Comparison of ENCODE assay signal across 8 cellular contexts in the genomic region with DNA sequence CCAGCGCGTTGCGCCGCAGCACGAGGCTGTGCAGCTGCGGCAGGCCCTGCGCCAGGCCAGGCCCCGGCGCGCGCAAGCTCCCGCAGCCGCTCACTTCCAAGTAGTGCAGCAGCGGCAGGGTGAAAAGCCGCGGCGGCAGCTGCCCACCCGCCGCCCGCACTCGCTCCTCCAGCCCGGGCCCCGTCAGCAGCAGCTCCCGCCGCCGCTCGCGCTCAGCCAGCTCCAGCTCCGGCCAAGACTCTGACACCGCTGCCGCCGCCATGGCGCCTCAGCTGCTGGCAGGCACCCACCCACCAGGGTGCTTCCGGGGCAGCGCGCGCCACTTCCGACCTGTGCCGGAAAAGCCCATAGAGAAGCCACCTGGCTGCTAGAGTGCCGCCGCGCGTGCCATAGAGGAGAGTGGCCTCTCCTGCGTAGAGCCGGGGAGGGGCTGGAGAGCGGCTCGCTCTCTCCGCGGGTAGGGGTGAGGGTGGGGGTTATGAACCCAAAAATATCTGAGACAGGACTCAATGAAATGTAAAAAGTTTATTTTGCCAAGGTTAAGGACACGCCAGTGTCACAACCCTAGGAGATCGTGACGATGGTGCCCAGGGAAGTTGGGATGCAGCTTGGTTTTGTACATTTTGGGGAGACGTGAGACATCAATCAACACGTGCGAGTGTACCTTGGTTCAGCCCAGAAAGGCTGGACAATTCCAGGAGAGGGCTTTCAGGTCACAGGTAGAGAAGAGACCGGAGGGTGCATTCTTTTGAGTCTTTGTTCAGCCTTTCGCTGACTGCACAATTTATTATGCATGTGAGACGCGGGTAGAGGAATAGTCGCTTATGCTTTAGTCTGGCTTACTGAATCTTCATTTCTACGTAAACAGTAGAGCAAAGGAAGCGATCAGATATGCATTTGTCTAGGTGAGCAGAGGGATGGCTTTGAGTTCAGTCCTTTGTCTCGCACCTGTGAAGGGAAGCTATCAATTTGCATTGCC. TPM values are rescaled to one million over a fixed set of nuclear protein-coding genes. Genes with fewer than 3 reads are reported as not detected.
A peak's percentile ranks its signal among the peaks of the same experiment; 100 is the strongest.
DNase-seq lines count a peak whose midpoint lies in the region; FAIRE-seq and TF ChIP-seq lines count a peak whose summit lies in the region.

Gene LRRC47 (minus strand): TSS at position 284 of the 979 bp plus-strand sequence. CDS start 22 bp downstream, at position 262.

- no peak for TF ChIP-seq CTCF in H9 (conservative IDR thresholded peaks at IDR 0.05)

- H3K27ac ChIP-seq in H9 (ENCODE audit: insufficient read length, low read depth, low read length): no peak within 1 kb of the TSS
- H3K27ac ChIP-seq in neuronal stem cell (replicated peaks; ENCODE audit: low read length): no peak within 1 kb of the TSS
- peak within 1 kb of the TSS; percentile 65 for H3K27ac ChIP-seq in subcutaneous abdominal adipose tissue (ENCODE audit: low read depth, low read length)

- peak within 1 kb of the TSS; percentile 45 to 96 (median 86) for H3K27ac Mint-ChIP-seq in H9

- H2BK12ac ChIP-seq in H9 (ENCODE audit: insufficient read length, low read depth, low read length) (no peak within 1 kb of the TSS), neuronal stem cell (ENCODE audit: low read length) (no peak within 1 kb of the TSS)

- H3K4me3 Mint-ChIP-seq in H9: peak within 1 kb of the TSS; percentile 85 to 91

- peaks cover 12% of the 10 kb centered on the region in 2 experiments for H3K9me3 Mint-ChIP-seq in H9

- no peak within 1 kb of the TSS for H2AK5ac ChIP-seq in H9 (ENCODE audit: insufficient read length, low read length)
- peak within 1 kb of the TSS; percentile 92 for H2AK5ac ChIP-seq in neuronal stem cell (ENCODE audit: low read depth, low read length)

- H3K23me2 ChIP-seq in H9 (ENCODE audit: insufficient read length, low read depth, low read length, poor library complexity, severe bottlenecking): peaks cover 6% of the 10 kb centered on the region

- H2BK20ac ChIP-seq in H9 (ENCODE audit: low read depth, low read length, poor library complexity, severe bottlenecking): no peak within 1 kb of the TSS

- H3K14ac ChIP-seq in H9 (ENCODE audit: insufficient read depth, low read length) (peak within 1 kb of the TSS; percentile 64), neuronal stem cell (ENCODE audit: low read length) (peak within 1 kb of the TSS; percentile 8)

- H3K27me3 ChIP-seq in H9 (ENCODE audit: insufficient read depth, low read length): no peaks in the 10 kb centered on the region
- H3K27me3 ChIP-seq in neuronal stem cell (ENCODE audit: control insufficient read depth in 3 of 3, insufficient read depth in 3 of 3, low read depth in 1 of 3, low read length in 3 of 3): no peaks in the 10 kb centered on the region
- H3K27me3 ChIP-seq in subcutaneous abdominal adipose tissue (ENCODE audit: control insufficient read depth in 5 of 5, insufficient read depth in 4 of 5, low read length in 5 of 5): peaks cover 0 to 12% (median 10%) of the 10 kb centered on the region in 5 donors

- H3K4me1 ChIP-seq in H9 (ENCODE audit: insufficient read depth, low read length) (peaks cover 11% of the 10 kb centered on the region; the same call in 1 of the 2 replicates), neuronal stem cell (ENCODE audit: control insufficient read depth in 2 of 2, insufficient read depth in 1 of 2, low read depth in 1 of 2, low read length in 2 of 2) (peaks cover 11 to 13% of the 10 kb centered on the region in 2 donors), subcutaneous abdominal adipose tissue (ENCODE audit: control insufficient read depth in 5 of 5, insufficient read depth in 5 of 5, low read length in 5 of 5) (peaks cover 6 to 37% (median 35%) of the 10 kb centered on the region in 5 donors)

- peaks cover 11 to 14% (median 13%) of the 10 kb centered on the region in 3 experiments for H3K36me3 Mint-ChIP-seq in H9 (ENCODE audit: insufficient read depth in 1 of 3, low read depth in 3 of 3)

- H3K18ac ChIP-seq in H9 (ENCODE audit: insufficient read length, low read depth, low read length) (peak within 1 kb of the TSS; percentile 65), neuronal stem cell (ENCODE audit: low read length) (peak within 1 kb of the TSS; percentile 87)

- DNase-seq in H9 (peak; percentile 90), M059J (ENCODE audit: low read depth) (peak; percentile 88), SK-N-DZ (ENCODE audit: low spot score) (peak; percentile 79), foreskin melanocyte (peak; percentile 81), neuronal stem cell (ENCODE audit: low spot score) (peak; percentile 76)
- peak; percentile 95 for DNase-seq in activated naive CD4-positive, alpha-beta T cell treated with Interleukin-2 at 50 U/mL for 16 hours

- no CpG with 5 or more reads among the region's 63 CpGs for WGBS in H9 (ENCODE audit: extremely low coverage, insufficient read length, low lambda C conversion rate)
- WGBS in neuronal stem cell (ENCODE audit: extremely low coverage in 2 of 2, insufficient read length in 2 of 2, insufficient replicate concordance in 1 of 2), 2 donors: no CpG with 5 or more reads among the region's 63 CpGs

- H3K36me3 ChIP-seq in neuronal stem cell (replicated peaks in 1 of 2; ENCODE audit: control insufficient read depth in 2 of 2, insufficient read depth in 2 of 2, low read length in 2 of 2) (peaks cover 2 to 14% of the 10 kb centered on the region in 2 donors), subcutaneous abdominal adipose tissue (ENCODE audit: control insufficient read depth in 5 of 5, insufficient read depth in 5 of 5, low read length in 5 of 5) (peaks cover 0 to 6% (median 2%) of the 10 kb centered on the region in 5 donors)

- no peak within 1 kb of the TSS for H3K4ac ChIP-seq in H9 (ENCODE audit: low read depth, low read length)
- peak within 1 kb of the TSS; percentile 66 for H3K4ac ChIP-seq in neuronal stem cell (ENCODE audit: low read length)

- peak within 1 kb of the TSS; percentile 82 for H4K5ac ChIP-seq in H9 (ENCODE audit: insufficient read length, low read depth, low read length)

- H3K4me3 ChIP-seq in neuronal stem cell (ENCODE audit: low read length in 2 of 2) (peak within 1 kb of the TSS; percentile 68 to 96), subcutaneous abdominal adipose tissue (ENCODE audit: low read depth in 1 of 5, low read length in 5 of 5) (peak within 1 kb of the TSS; percentile 76 to 97 (median 94))

- H3T11ph ChIP-seq in H9 (ENCODE audit: low read length): no peak within 1 kb of the TSS

- H3K4me2 ChIP-seq in H9 (ENCODE audit: insufficient read depth, insufficient read length, low read length) (peak within 1 kb of the TSS; percentile 92), neuronal stem cell (ENCODE audit: insufficient read depth, low read length, poor library complexity, severe bottlenecking) (peak within 1 kb of the TSS; percentile 83)

- H3K4me1 Mint-ChIP-seq in H9: peaks cover 35 to 47% of the 10 kb centered on the region in 2 experiments

- no peak within 1 kb of the TSS for H2BK120ac ChIP-seq in H9 (ENCODE audit: low read depth, low read length, poor library complexity, severe bottlenecking)
- H2BK120ac ChIP-seq in neuronal stem cell (ENCODE audit: low read depth, low read length): no peak within 1 kb of the TSS

- H3K79me1 ChIP-seq in H9 (ENCODE audit: insufficient read depth, low read depth, low read length, poor library complexity, severe bottlenecking): no peaks in the 10 kb centered on the region
- H3K79me1 ChIP-seq in neuronal stem cell (ENCODE audit: low read depth, low read length): peaks cover 8% of the 10 kb centered on the region

- peaks cover 11% of the 10 kb centered on the region for H3K27me3 Mint-ChIP-seq in H9 (ENCODE audit: low read depth)

- H3K79me2 ChIP-seq in H9 (ENCODE audit: insufficient read depth, low read length): peaks cover 14% of the 10 kb centered on the region; the same call in 1 of the 2 replicates

- H3K23ac ChIP-seq in H9 (ENCODE audit: insufficient read length, low read depth, low read length): no peak within 1 kb of the TSS
- H3K23ac ChIP-seq in neuronal stem cell (ENCODE audit: low read depth, low read length, poor library complexity): peak within 1 kb of the TSS; percentile 96

- no peak within 1 kb of the TSS for H2BK5ac ChIP-seq in H9 (ENCODE audit: insufficient read length, low read length)
- peak within 1 kb of the TSS; percentile 75 for H2BK5ac ChIP-seq in neuronal stem cell (ENCODE audit: low read length)

- no peak within 1 kb of the TSS for H4K8ac ChIP-seq in H9 (replicated peaks; ENCODE audit: insufficient read length, low read depth, low read length)
- no peak within 1 kb of the TSS for H4K8ac ChIP-seq in neuronal stem cell (ENCODE audit: low read depth, low read length)

- peak; percentile 76 for FAIRE-seq in G401.6 (lab: Jason Lieb, UNC)

- H2BK15ac ChIP-seq in H9 (ENCODE audit: low read depth, low read length) (no peak within 1 kb of the TSS), neuronal stem cell (ENCODE audit: low read length) (no peak within 1 kb of the TSS)

- H3K9me3 ChIP-seq in H9 (ENCODE audit: control insufficient read depth, low read depth, low read length) (no peaks in the 10 kb centered on the region), neuronal stem cell (replicated peaks in 1 of 2; ENCODE audit: control insufficient read depth in 2 of 2, insufficient read depth in 1 of 2, low read depth in 1 of 2, low read length in 2 of 2) (peaks cover 0 to 10% of the 10 kb centered on the region in 2 donors), subcutaneous abdominal adipose tissue (ENCODE audit: control insufficient read depth in 5 of 5, low read length in 5 of 5) (no peaks in the 10 kb centered on the region)

- H4K91ac ChIP-seq in H9 (ENCODE audit: insufficient read length, low read depth, low read length) (no peak within 1 kb of the TSS), neuronal stem cell (ENCODE audit: low read depth, low read length, poor library complexity) (no peak within 1 kb of the TSS)

- H3K56ac ChIP-seq in H9 (ENCODE audit: insufficient read length, low read depth, low read length): no peak within 1 kb of the TSS

- no peaks in the 10 kb centered on the region for H4K20me1 ChIP-seq in H9 (ENCODE audit: control insufficient read depth, insufficient read depth, insufficient read length)

- H2AFZ ChIP-seq in H9 (ENCODE audit: low read length) (peak within 1 kb of the TSS; percentile 85), neuronal stem cell (ENCODE audit: low read length) (peak within 1 kb of the TSS; percentile 95)

- peak within 1 kb of the TSS; percentile 86 for H3K9ac ChIP-seq in H9 (ENCODE audit: extremely low read depth, insufficient read length, low read length)
- peak within 1 kb of the TSS; percentile 93 for H3K9ac ChIP-seq in neuronal stem cell (ENCODE audit: low read depth, low read length, poor library complexity)
- H3K9ac ChIP-seq in subcutaneous abdominal adipose tissue (ENCODE audit: low read length in 5 of 5): peak within 1 kb of the TSS; percentile 68 to 95 (median 90)

RNA-seq across cellular contexts. Expression of gene LRRC47, which starts in this region (rescaled TPM):
- 65.1 and 72.8 TPM in 2 replicates for total RNA-seq in H9 (2021)
- 19.2 and 32.9 TPM in 2 replicates for total RNA-seq in M059J (2014; rRNA removed; shearing (Covaris generic))
- polyA plus RNA-seq in SK-N-DZ (2014; cell fraction: cytosol; rRNA removed): 30.8 and 36.4 TPM in 2 replicates
- polyA plus RNA-seq in SK-N-DZ (2014; cell fraction: nucleus; rRNA removed): 21.3 and 31.7 TPM in 2 replicates
- 19.7 TPM for polyA plus RNA-seq in neuronal stem cell (2013, experiment 1 of 2)
- polyA plus RNA-seq in neuronal stem cell (2013, experiment 2 of 2): 18.6 TPM
